In the genomic region with DNA sequence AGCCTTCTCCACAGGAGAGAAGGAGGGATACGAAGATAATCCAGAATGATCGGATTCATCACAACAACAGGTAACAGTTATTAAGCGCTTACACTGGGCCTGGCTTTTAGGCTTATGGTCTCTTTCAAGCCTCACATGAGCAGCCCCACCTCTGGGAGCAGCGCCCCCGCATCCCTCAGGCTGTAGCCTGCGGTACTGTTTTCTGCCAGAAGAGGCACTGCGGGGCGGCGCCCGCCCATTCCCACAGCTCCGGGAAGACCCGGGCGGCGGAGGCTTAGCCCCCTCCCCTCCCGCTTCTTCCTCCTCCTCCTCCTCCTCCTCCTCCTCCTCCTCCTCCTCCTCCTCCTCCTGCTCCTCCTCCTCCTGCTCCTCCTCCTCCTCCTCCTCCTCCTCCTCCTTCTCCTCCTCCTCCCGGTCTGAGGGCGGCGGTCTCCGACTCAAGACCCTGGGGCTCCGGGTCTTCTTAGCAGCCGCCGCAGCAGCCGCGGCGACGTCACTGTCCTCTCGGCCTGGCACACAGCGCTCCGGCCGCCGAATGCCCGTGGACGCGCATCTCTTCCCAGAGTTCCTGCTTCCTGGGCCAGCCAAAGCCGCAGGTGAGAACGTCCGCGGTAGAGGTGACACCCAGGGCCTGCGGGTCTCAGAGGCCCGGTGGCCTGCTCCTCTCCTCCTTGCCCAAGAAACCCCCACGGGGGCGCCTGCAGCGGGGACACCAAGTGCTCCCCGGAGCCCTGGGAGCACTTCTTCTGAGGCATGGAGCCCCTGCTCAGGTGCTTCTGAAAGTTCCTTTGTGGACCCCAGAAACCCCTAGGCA, we compare ENCODE assay signal across 9 cellular contexts. TPM values are rescaled to one million over a fixed set of nuclear protein-coding genes. Genes with fewer than 3 reads are reported as not detected.
DNase-seq lines count a peak whose midpoint lies in the region; ATAC-seq lines count a peak whose summit lies in the region.
"Not testable (repeated sequence)": the region's sequence is repeated elsewhere in the genome, so short reads cannot be mapped to it uniquely, and the experiment has no call there.
"Had no signal": no experiment of that assay in that cellular context is flagged by ENCODE, and none has a peak within 500 bp of the region (broad histone marks: within the 10 kb centered on the region; RNA-seq: fewer than 3 reads in every experiment).

A gene with protein sequence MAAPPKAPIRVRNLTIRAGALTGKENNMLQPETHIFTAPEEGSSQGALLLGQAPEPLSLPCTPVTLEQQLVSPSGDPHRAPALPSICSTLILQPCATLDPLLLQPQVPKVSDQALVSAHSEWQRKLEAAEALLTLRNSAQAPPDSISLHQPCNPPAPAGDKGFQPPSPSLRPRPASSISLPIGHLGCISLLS (plus strand): TSS at position 238 of the 814 bp plus-strand sequence. CDS start 68,246 bp downstream, outside the sequence.

- intact Hi-C loops in left cardiac atrium (cut with DNase I), result not testable (repeated sequence)

- H3K36me3 Mint-ChIP-seq in activated CD8-positive, alpha-beta T cell treated with anti-CD3 and anti-CD28 coated beads, Interleukin-2, amount 10 ng/mL, durations not matched to agents 7 days and 5 days (ENCODE audit: low read depth); stimulated activated memory B cell treated with anti-CD40 and anti-IgM and Interleukin-4, amounts not matched to agents 10 μg/mL and 1 μg/mL and 100 μg/mL, for 72 hours: not testable (repeated sequence)

- ATAC-seq in GM18502 (IDR thresholded peaks at IDR 0.05; ENCODE audit: poor library complexity, unreplicated experiment) (peak; percentile 89), GM19372 (IDR thresholded peaks at IDR 0.05; ENCODE audit: low read depth, unreplicated experiment) (peak; percentile 86), GM21723 (IDR thresholded peaks at IDR 0.05; ENCODE audit: unreplicated experiment) (peak; percentile 91), HG02973 (IDR thresholded peaks at IDR 0.05; ENCODE audit: unreplicated experiment) (peak; percentile 75), HG03442 (IDR thresholded peaks at IDR 0.05; ENCODE audit: unreplicated experiment) (peak; percentile 89), left cardiac atrium (peak; percentile 80 to 86)
- ATAC-seq in activated CD8-positive, alpha-beta T cell treated with anti-CD3 and anti-CD28 coated beads, Interleukin-2, amount 10 ng/mL, durations not matched to agents 7 days and 5 days, result peak; percentile 77
- ATAC-seq in stimulated activated memory B cell treated with anti-CD40 and anti-IgM and Interleukin-4, amounts not matched to agents 10 μg/mL and 1 μg/mL and 100 μg/mL, for 72 hours, result peak; percentile 93

- CTCF ChIA-PET in activated CD8-positive, alpha-beta T cell treated with anti-CD3 and anti-CD28 coated beads, Interleukin-2, amount 10 ng/mL, durations not matched to agents 7 days and 5 days (lab: Charles Lee), result not testable (repeated sequence)

- not testable (repeated sequence) for DNase-seq in activated CD8-positive, alpha-beta T cell treated with anti-CD3 and anti-CD28 coated beads, Interleukin-2, amount 10 ng/mL, durations not matched to agents 7 days and 5 days; left cardiac atrium

- H3K4me1 Mint-ChIP-seq in activated CD8-positive, alpha-beta T cell treated with anti-CD3 and anti-CD28 coated beads, Interleukin-2, amount 10 ng/mL, durations not matched to agents 7 days and 5 days (ENCODE audit: low read depth); stimulated activated memory B cell treated with anti-CD40 and anti-IgM and Interleukin-4, amounts not matched to agents 10 μg/mL and 1 μg/mL and 100 μg/mL, for 72 hours: not testable (repeated sequence)

- not testable (repeated sequence) for H3K9me3 Mint-ChIP-seq in activated CD8-positive, alpha-beta T cell treated with anti-CD3 and anti-CD28 coated beads, Interleukin-2, amount 10 ng/mL, durations not matched to agents 7 days and 5 days (ENCODE audit: insufficient read depth); stimulated activated memory B cell treated with anti-CD40 and anti-IgM and Interleukin-4, amounts not matched to agents 10 μg/mL and 1 μg/mL and 100 μg/mL, for 72 hours

- H3K27me3 Mint-ChIP-seq in activated CD8-positive, alpha-beta T cell treated with anti-CD3 and anti-CD28 coated beads, Interleukin-2, amount 10 ng/mL, durations not matched to agents 7 days and 5 days (ENCODE audit: low read depth); stimulated activated memory B cell treated with anti-CD40 and anti-IgM and Interleukin-4, amounts not matched to agents 10 μg/mL and 1 μg/mL and 100 μg/mL, for 72 hours: not testable (repeated sequence)

- not testable (repeated sequence) for H3K4me3 Mint-ChIP-seq in activated CD8-positive, alpha-beta T cell treated with anti-CD3 and anti-CD28 coated beads, Interleukin-2, amount 10 ng/mL, durations not matched to agents 7 days and 5 days; stimulated activated memory B cell treated with anti-CD40 and anti-IgM and Interleukin-4, amounts not matched to agents 10 μg/mL and 1 μg/mL and 100 μg/mL, for 72 hours

- H3K27ac Mint-ChIP-seq in activated CD8-positive, alpha-beta T cell treated with anti-CD3 and anti-CD28 coated beads, Interleukin-2, amount 10 ng/mL, durations not matched to agents 7 days and 5 days; stimulated activated memory B cell treated with anti-CD40 and anti-IgM and Interleukin-4, amounts not matched to agents 10 μg/mL and 1 μg/mL and 100 μg/mL, for 72 hours: not testable (repeated sequence)

- POLR2A ChIA-PET in activated CD8-positive, alpha-beta T cell treated with anti-CD3 and anti-CD28 coated beads, Interleukin-2, amount 10 ng/mL, durations not matched to agents 7 days and 5 days (lab: Charles Lee), result not testable (repeated sequence)

RNA-seq across cellular contexts. Expression of the gene that starts here (rescaled TPM):
- under 1 TPM in 1 of 2 experiments, not detected in 1; 0.18 TPM for total RNA-seq in activated CD8-positive, alpha-beta T cell treated with anti-CD3 and anti-CD28 coated beads, Interleukin-2, amount 10 ng/mL, durations not matched to agents 7 days and 5 days
- not detected for total RNA-seq in left cardiac atrium
- total RNA-seq: HT-29 had no signal

Comparison
In these comparisons a context has a peak if more than half of its experiments do, and no peak if none do; other contexts are left out.
1. Peak in ATAC-seq in activated CD8-positive, alpha-beta T cell treated with anti-CD3 and anti-CD28 coated beads, Interleukin-2, amount 10 ng/mL, durations not matched to agents 7 days and 5 days; RNA of the gene not detected or under 1 TPM.
2. Peak in ATAC-seq in left cardiac atrium; RNA of the gene not detected or under 1 TPM.